In genomic region chr6:42120895-42121865, GRCh38 we compare ENCODE assay signal across 16 cellular contexts. TPM values are rescaled to one million over a fixed set of nuclear protein-coding genes. Genes with fewer than 3 reads are reported as not detected.
DNase-seq lines count a peak whose midpoint lies in the region; ATAC-seq and TF ChIP-seq lines count a peak whose summit lies in the region.
"Had no signal": no experiment of that assay in that cellular context is flagged by ENCODE, and none has a peak within 500 bp of the region (broad histone marks: within the 10 kb centered on the region; RNA-seq: fewer than 3 reads in every experiment).

No MANE protein-coding gene starts in this region.

- H3K9me2 ChIP-seq in PC-3 (replicated peaks; ENCODE audit: low read length) = no peaks in the 10 kb centered on the region

- no peak overlapping the region for H3K4me3 ChIP-seq in PC-3 (ENCODE audit: low read length)

- H3K79me2 ChIP-seq in PC-3 (ENCODE audit: low read length) = peaks cover 15% of the 10 kb centered on the region
- H3K79me2 ChIP-seq: parathyroid adenoma had no signal

- no peak overlapping the region for H3K9ac ChIP-seq in PC-3 (ENCODE audit: low read length)
- H3K9ac ChIP-seq: parathyroid adenoma had no signal

- no peak overlapping the region for H2AFZ ChIP-seq in PC-3 (ENCODE audit: low read length)
- H2AFZ ChIP-seq: parathyroid adenoma had no signal

- no peaks in the 10 kb centered on the region for H3K27me3 ChIP-seq in PC-3 (ENCODE audit: low read length)

- ATAC-seq in PC-3 = 0 out of 2 replicates have a peak, but pooled peaks have one; percentile 3
- no peak for ATAC-seq in GM18511 (IDR thresholded peaks at IDR 0.05; ENCODE audit: unreplicated experiment)
- ATAC-seq in HG02973 (IDR thresholded peaks at IDR 0.05; ENCODE audit: unreplicated experiment) = no peak
- ATAC-seq: stimulated activated naive B cell treated with anti-CD40 and anti-IgM and Interleukin-4, amounts not matched to agents 10 μg/mL and 1 μg/mL and 100 μg/mL, for 72 hours had no signal

- no TSS peak for BruUV-seq in PC-3 (replicated peaks; lab: Mats Ljungman, UMichigan)

- H3K4me2 ChIP-seq in PC-3 (ENCODE audit: low read length) = peak overlapping the region; percentile 58

- TF ChIP-seq CTCF in PC-3 (conservative IDR thresholded peaks at IDR 0.05; ENCODE audit: low read depth, low read length) = no peak

- peaks cover 9% of the 10 kb centered on the region for H3K36me3 ChIP-seq in PC-3 (ENCODE audit: low read depth, low read length)

- H3K27ac ChIP-seq in PC-3 (ENCODE audit: low read length) = peak overlapping the region; percentile 84
- H3K27ac ChIP-seq: C4-2B, parathyroid adenoma had no signal

- no peaks in the 10 kb centered on the region for H4K20me1 ChIP-seq in PC-3 (ENCODE audit: low read length)

- H3K4me1 ChIP-seq in PC-3 (ENCODE audit: insufficient read depth, low read length) = peaks cover 56% of the 10 kb centered on the region
- H3K4me1 ChIP-seq: parathyroid adenoma had no signal

- POLR2A ChIA-PET in PC-3 (lab: Charles Lee; ENCODE audit: unreplicated experiment) = interaction anchor here (0.6 kb wide), 1 partner anchor 69 kb away, joined by 4 read pairs; no protein-coding TSS in a partner anchor

- no peaks in the 10 kb centered on the region for H3K9me3 ChIP-seq in PC-3 (ENCODE audit: low read length)

- DNase-seq in EH (ENCODE audit: low read depth) (peak; percentile 70), PC-3 (peak; percentile 56), glomerular visceral epithelial cell (ENCODE audit: extremely low spot score) (peak; percentile 92), renal cortical epithelial cell (ENCODE audit: low read depth) (peak; percentile 91), pons (ENCODE audit: low spot score) (no peak), cerebellar nuclear complex (lab: John Stamatoyannopoulos, UW) (no peak)
- DNase-seq: glutamatergic neuron; KBM-7; NCI-H187; NCI-H82; stimulated activated naive B cell treated with anti-CD40 and anti-IgM and Interleukin-4, amounts not matched to agents 10 μg/mL and 1 μg/mL and 100 μg/mL, for 72 hours had no signal

- CTCF ChIA-PET in PC-3 (lab: Charles Lee) = no interaction called here

- intact Hi-C loops in PC-3 (cut with micrococcal nuclease) = no loop called here

- no peaks in the 10 kb centered on the region for H3F3A ChIP-seq in PC-3 (ENCODE audit: low read length, unreplicated experiment)

RNA-seq across cellular contexts. Expression of gene C6orf132, which starts 21.2 kb away (rescaled TPM):
- total RNA-seq in PC-3 (2014; rRNA removed) = 66.0 and 86.3 TPM in 2 replicates
- 6.9 and 16.3 TPM in 2 replicates for total RNA-seq in renal cortical epithelial cell

RNA-seq across cellular contexts. Expression of gene GUCA1A, which starts 52.0 kb away (rescaled TPM):
- total RNA-seq in PC-3 (2014; rRNA removed) (not detected in 2 replicates), renal cortical epithelial cell (0.05 TPM in 1 of 2 replicates, not detected in the other)
- total RNA-seq: lower leg skin had no signal

Comparison
In these comparisons a context has a peak if more than half of its experiments do, and no peak if none do; other contexts are left out.
1. DNase-seq: peak in EH (single experiment), PC-3 (single experiment), glomerular visceral epithelial cell (single experiment) and renal cortical epithelial cell (single experiment); none in pons (single experiment) and cerebellar nuclear complex (0 of 2).